9 cellular contexts compared by ENCODE assay signal in the genomic region with DNA sequence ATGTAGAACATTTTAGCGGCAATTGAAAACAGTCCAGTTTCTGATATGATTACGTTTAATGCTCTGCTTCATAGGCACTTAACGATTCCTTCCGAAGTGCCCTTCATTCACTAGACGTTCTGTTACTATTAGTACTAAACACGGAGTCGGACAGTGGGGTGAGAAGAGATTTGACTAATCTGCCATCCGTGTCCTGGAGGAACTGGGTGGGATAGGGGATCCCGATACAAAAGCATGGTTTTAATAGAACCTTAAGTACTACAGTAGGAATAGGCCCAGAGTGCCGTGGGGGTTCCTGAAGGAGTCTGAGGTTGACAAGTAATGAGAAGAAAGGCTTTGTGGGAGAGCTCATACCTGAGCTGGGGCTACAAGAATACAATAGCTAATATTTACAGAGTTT. TPM values are rescaled to one million over a fixed set of nuclear protein-coding genes. Genes with fewer than 3 reads are reported as not detected.
A peak's percentile ranks its signal among the peaks of the same experiment; 100 is the strongest.
DNase-seq lines count a peak whose midpoint lies in the region; ATAC-seq, FAIRE-seq and TF ChIP-seq lines count a peak whose summit lies in the region.
"Had no signal": no experiment of that assay in that cellular context is flagged by ENCODE, and none has a peak within 500 bp of the region (broad histone marks: within the 10 kb centered on the region; RNA-seq: fewer than 3 reads in every experiment).

No MANE protein-coding gene starts in this region.

- H3K4me1 Mint-ChIP-seq in chondrocyte (ENCODE audit: low read depth) (peaks cover 27% of the 10 kb centered on the region), natural killer cell (peaks cover 20 to 27% of the 10 kb centered on the region in 2 donors)

- H3K9me3 Mint-ChIP-seq in chondrocyte (ENCODE audit: low read depth) (peaks cover 9% of the 10 kb centered on the region), natural killer cell (no peaks in the 10 kb centered on the region)

- H3K27me3 Mint-ChIP-seq in chondrocyte (ENCODE audit: low read depth), result no peaks in the 10 kb centered on the region
- H3K27me3 Mint-ChIP-seq in natural killer cell (ENCODE audit: low read depth in 2 of 2), result no peaks in the 10 kb centered on the region

- no peak for DNase-seq in Jurkat, Clone E6-1 (ENCODE audit: low read depth, low spot score)
- DNase-seq in chondrocyte (ENCODE audit: low spot score), result no peak
- DNase-seq in natural killer cell, result no peak
- DNase-seq in SIG-M5 (lab: John Stamatoyannopoulos, UW), result no peak
- no peak for DNase-seq in LoVo (ENCODE audit: low spot score)
- DNase-seq in RCC 7860 (ENCODE audit: low spot score), result no peak

- H3K27ac Mint-ChIP-seq in chondrocyte (ENCODE audit: unreplicated experiment) (peak overlapping the region; percentile 95), natural killer cell (peak overlapping the region; percentile 85 to 98)

- peak overlapping the region; percentile 82 for H3K4me3 ChIP-seq in Jurkat, Clone E6-1 (ENCODE audit: low read length)

- ATAC-seq in natural killer cell (no peak), HG03432 (IDR thresholded peaks at IDR 0.05; ENCODE audit: unreplicated experiment) (no peak)

- TF ChIP-seq CTCF in C4-2B (conservative IDR thresholded peaks at IDR 0.05) (no peak), chondrocyte (IDR thresholded peaks at IDR 0.05) (no peak), natural killer cell (IDR thresholded peaks at IDR 0.05) (no peak)

- H3K4me3 Mint-ChIP-seq in chondrocyte (ENCODE audit: unreplicated experiment) (peak overlapping the region; percentile 99), natural killer cell (peak overlapping the region; percentile 95)

- no peak for FAIRE-seq in RCC 7860 (lab: Jason Lieb, UNC)
- FAIRE-seq: islet of Langerhans had no signal

- intact Hi-C loops in natural killer cell (cut with micrococcal nuclease), result no loop called here

- peaks cover 7% of the 10 kb centered on the region for H3K36me3 Mint-ChIP-seq in chondrocyte (ENCODE audit: low read depth)
- no peaks in the 10 kb centered on the region for H3K36me3 Mint-ChIP-seq in natural killer cell

- H3K27ac ChIP-seq in C4-2B, result peak overlapping the region; percentile 60

RNA-seq across cellular contexts. Expression of gene MORN2, which starts 0.6 kb away (rescaled TPM):
- polyA plus RNA-seq in Jurkat, Clone E6-1 (2012; ENCODE audit: insufficient read depth, insufficient read length), result 7.1 TPM
- total RNA-seq in chondrocyte, result 9.5 to 20.0 TPM (median 9.8 TPM) in 3 replicates
- 1 to 10 TPM; 1.4 to 2.3 (median 1.7) TPM for total RNA-seq in natural killer cell

RNA-seq across cellular contexts. Expression of gene DHX57, which starts 0.7 kb away (rescaled TPM):
- 10.0 TPM for polyA plus RNA-seq in Jurkat, Clone E6-1 (2012; ENCODE audit: insufficient read depth, insufficient read length)
- 13.6 to 21.8 TPM (median 18.2 TPM) in 3 replicates for total RNA-seq in chondrocyte
- total RNA-seq in natural killer cell, result 10 to 100 TPM; 12.8 to 21.9 (median 18.5) TPM

RNA-seq across cellular contexts. Expression of gene ARHGEF33, which starts 13.3 kb away (rescaled TPM):
- polyA plus RNA-seq in Jurkat, Clone E6-1 (2012; ENCODE audit: insufficient read depth, insufficient read length), result not detected
- total RNA-seq in chondrocyte (0.28 to 0.87 TPM (median 0.51 TPM) in 3 replicates), natural killer cell (under 1 TPM in 1 of 3 donors, not detected in 2; 0.27 TPM)
